In the genomic region with DNA sequence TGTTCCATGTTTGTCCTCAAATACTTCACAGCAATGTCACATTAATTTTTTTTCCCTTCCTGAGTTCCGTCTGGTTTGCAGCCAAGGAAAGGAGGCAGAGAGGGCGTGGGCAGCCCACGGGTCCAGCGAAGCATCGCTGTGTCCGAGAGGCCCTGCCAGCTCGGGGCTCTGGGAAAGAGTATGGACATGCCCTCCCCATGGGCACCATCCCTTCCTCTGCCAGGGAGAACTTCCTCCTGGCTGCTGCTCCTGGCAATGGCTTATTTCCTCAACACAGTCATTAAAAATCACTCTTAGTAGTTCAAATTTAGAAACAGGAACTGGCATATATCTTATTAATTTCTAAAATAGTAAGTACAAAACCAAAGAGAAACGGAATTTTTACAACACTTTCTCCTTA, we compare ENCODE assay signal across 22 cellular contexts.
DNase-seq lines count a peak whose midpoint lies in the region; ATAC-seq and TF ChIP-seq lines count a peak whose summit lies in the region.
"Had no signal": no experiment of that assay in that cellular context is flagged by ENCODE, and none has a peak within 500 bp of the region (broad histone marks: within the 10 kb centered on the region; RNA-seq: fewer than 3 reads in every experiment).

No MANE protein-coding gene starts in this region.

- H3K79me2 ChIP-seq in ACC112 (ENCODE audit: control insufficient read depth, insufficient read depth, low read length, unreplicated experiment): no peaks in the 10 kb centered on the region
- H3K79me2 ChIP-seq in smooth muscle cell (ENCODE audit: low read depth): no peaks in the 10 kb centered on the region

- TF ChIP-seq POLR2A in erythroblast (IDR thresholded peaks at IDR 0.05; ENCODE audit: low read length): no peak

- H3K4me1 ChIP-seq in ACC112 (ENCODE audit: control insufficient read depth, insufficient read depth, low read length, unreplicated experiment) (peaks cover 52% of the 10 kb centered on the region), neuronal stem cell (ENCODE audit: control insufficient read depth in 2 of 2, insufficient read depth in 1 of 2, low read depth in 1 of 2, low read length in 2 of 2) (no peaks in the 10 kb centered on the region), smooth muscle cell (ENCODE audit: low read depth) (no peaks in the 10 kb centered on the region)
- H3K4me1 ChIP-seq in CD8-positive, alpha-beta T cell (ENCODE audit: insufficient read depth, low read length): no peaks in the 10 kb centered on the region
- H3K4me1 ChIP-seq: colonic mucosa had no signal

- no peaks in the 10 kb centered on the region for H3K4me1 Mint-ChIP-seq in CD8-positive, alpha-beta T cell (ENCODE audit: low read depth)
- no peaks in the 10 kb centered on the region for H3K4me1 Mint-ChIP-seq in activated CD8-positive, alpha-beta T cell treated with anti-CD3 and anti-CD28 coated beads, Interleukin-2, amount 10 ng/mL, durations not matched to agents 7 days and 5 days (ENCODE audit: low read depth)
- H3K4me1 Mint-ChIP-seq: IgD-negative memory B cell, immature natural killer cell had no signal

- CTCF ChIA-PET in CD8-positive, alpha-beta T cell (lab: Charles Lee): no interaction called here
- CTCF ChIA-PET in activated CD8-positive, alpha-beta T cell treated with anti-CD3 and anti-CD28 coated beads, Interleukin-2, amount 10 ng/mL, durations not matched to agents 7 days and 5 days (lab: Charles Lee): no interaction called here

- intact Hi-C loops in CD8-positive, alpha-beta T cell (cut with DNase I, micrococcal nuclease): no loop called here

- no peak overlapping the region for H3K4me3 Mint-ChIP-seq in CD8-positive, alpha-beta T cell
- no peak overlapping the region for H3K4me3 Mint-ChIP-seq in activated CD8-positive, alpha-beta T cell treated with anti-CD3 and anti-CD28 coated beads, Interleukin-2, amount 10 ng/mL, durations not matched to agents 7 days and 5 days
- H3K4me3 Mint-ChIP-seq: GM23338; immature natural killer cell; stimulated activated naive B cell treated with anti-CD40 and anti-IgM and Interleukin-4, amounts not matched to agents 10 μg/mL and 1 μg/mL and 100 μg/mL, for 72 hours had no signal

- no peaks in the 10 kb centered on the region for H3K27me3 ChIP-seq in ACC112 (ENCODE audit: insufficient read depth, low read length)
- H3K27me3 ChIP-seq in CD8-positive, alpha-beta T cell (ENCODE audit: insufficient read depth, low read length): no peaks in the 10 kb centered on the region
- H3K27me3 ChIP-seq in neuronal stem cell (ENCODE audit: control insufficient read depth in 3 of 3, insufficient read depth in 3 of 3, low read depth in 1 of 3, low read length in 3 of 3): no peaks in the 10 kb centered on the region
- H3K27me3 ChIP-seq in smooth muscle cell (ENCODE audit: low read depth): no peaks in the 10 kb centered on the region
- H3K27me3 ChIP-seq: colonic mucosa, sigmoid colon had no signal

- H3K4me2 ChIP-seq in neuronal stem cell (ENCODE audit: insufficient read depth, low read length, poor library complexity, severe bottlenecking) (no peak overlapping the region), smooth muscle cell (no peak overlapping the region)
- H3K4me2 ChIP-seq: GM23338 had no signal

- no peak overlapping the region for H3K4ac ChIP-seq in neuronal stem cell (ENCODE audit: low read length)

- H2AK5ac ChIP-seq in neuronal stem cell (ENCODE audit: low read depth, low read length): no peak overlapping the region

- H2BK15ac ChIP-seq in neuronal stem cell (ENCODE audit: low read length): no peak overlapping the region

- H3K4me3 ChIP-seq in ACC112 (ENCODE audit: low read depth, low read length) (no peak overlapping the region), neuronal stem cell (ENCODE audit: low read length in 2 of 2) (no peak overlapping the region), smooth muscle cell (no peak overlapping the region)
- H3K4me3 ChIP-seq in CD8-positive, alpha-beta T cell (ENCODE audit: low read depth, low read length): no peak overlapping the region
- H3K4me3 ChIP-seq: colonic mucosa, GM23338, lung, sigmoid colon had no signal

- TF ChIP-seq CTCF in CD8-positive, alpha-beta T cell (IDR thresholded peaks at IDR 0.05): no peak
- TF ChIP-seq CTCF in VCaP (conservative IDR thresholded peaks at IDR 0.05) (no peak), smooth muscle cell (IDR thresholded peaks at IDR 0.05; ENCODE audit: borderline replicate concordance, insufficient read depth, poor library complexity, severe bottlenecking) (no peak)

- H4K91ac ChIP-seq in neuronal stem cell (ENCODE audit: low read depth, low read length, poor library complexity): no peak overlapping the region

- ATAC-seq in CD8-positive, alpha-beta T cell: no peak
- ATAC-seq in activated CD8-positive, alpha-beta T cell treated with anti-CD3 and anti-CD28 coated beads, Interleukin-2, amount 10 ng/mL, durations not matched to agents 7 days and 5 days: no peak
- no peak for ATAC-seq in GM19395 (IDR thresholded peaks at IDR 0.05; ENCODE audit: unreplicated experiment)
- ATAC-seq: activated CD4-positive, CD25-positive, alpha-beta regulatory T cell treated with anti-CD3 and anti-CD28 coated beads, Interleukin-2, amount 50 U/mL, for 24 hours; activated naive CD4-positive, alpha-beta T cell treated with anti-CD3 and anti-CD28 coated beads, Interleukin-2, amount 50 U/mL, for 72 hours; stimulated activated naive B cell treated with anti-CD40 and anti-IgM and Interleukin-4, amounts not matched to agents 10 μg/mL and 1 μg/mL and 100 μg/mL, for 72 hours had no signal

- H4K8ac ChIP-seq in neuronal stem cell (ENCODE audit: low read depth, low read length): no peak overlapping the region

- WGBS in neuronal stem cell (ENCODE audit: extremely low coverage in 2 of 2, insufficient read length in 2 of 2, insufficient replicate concordance in 1 of 2), 2 donors: no CpG with 5 or more reads among the region's 8 CpGs
- 87% methylated on average over 8 of the region's 8 CpGs for WGBS in smooth muscle cell (ENCODE audit: low lambda C conversion rate)

- H3K9ac ChIP-seq in neuronal stem cell (ENCODE audit: low read depth, low read length, poor library complexity) (no peak overlapping the region), smooth muscle cell (ENCODE audit: low read depth) (no peak overlapping the region)

- H3K14ac ChIP-seq in neuronal stem cell (ENCODE audit: low read length): no peak overlapping the region

- no peaks in the 10 kb centered on the region for H3K36me3 Mint-ChIP-seq in CD8-positive, alpha-beta T cell
- no peaks in the 10 kb centered on the region for H3K36me3 Mint-ChIP-seq in activated CD8-positive, alpha-beta T cell treated with anti-CD3 and anti-CD28 coated beads, Interleukin-2, amount 10 ng/mL, durations not matched to agents 7 days and 5 days (ENCODE audit: low read depth)
- H3K36me3 Mint-ChIP-seq: activated naive CD4-positive, alpha-beta T cell treated with anti-CD3 and anti-CD28 coated beads, Interleukin-2, amount 50 U/mL, for 72 hours; IgD-negative memory B cell; immature natural killer cell; stimulated activated naive B cell treated with anti-CD40 and anti-IgM and Interleukin-4, amounts not matched to agents 10 μg/mL and 1 μg/mL and 100 μg/mL, for 72 hours had no signal

- no peak overlapping the region for H2BK5ac ChIP-seq in neuronal stem cell (ENCODE audit: low read length)

- H3K79me1 ChIP-seq in neuronal stem cell (ENCODE audit: low read depth, low read length): no peaks in the 10 kb centered on the region

- H3K27ac ChIP-seq in ACC112 (ENCODE audit: low read depth, low read length) (peak overlapping the region; percentile 55), VCaP (peak overlapping the region; percentile 36), neuronal stem cell (replicated peaks; ENCODE audit: low read length) (no peak overlapping the region), smooth muscle cell (ENCODE audit: low read depth) (no peak overlapping the region)
- H3K27ac ChIP-seq in CD8-positive, alpha-beta T cell (ENCODE audit: low read depth, low read length): no peak overlapping the region
- H3K27ac ChIP-seq: colonic mucosa, sigmoid colon had no signal

- no peak for DNase-seq in CD8-positive, alpha-beta T cell
- DNase-seq in neuronal stem cell (ENCODE audit: low spot score) (no peak), erythroblast (lab: John Stamatoyannopoulos, UW) (no peak), smooth muscle cell (lab: John Stamatoyannopoulos, UW; ENCODE audit: unreplicated experiment) (no peak)
- DNase-seq in activated CD8-positive, alpha-beta T cell treated with anti-CD3 and anti-CD28 coated beads, Interleukin-2, amount 10 ng/mL, durations not matched to agents 7 days and 5 days: no peak
- DNase-seq: activated T-cell treated with anti-CD3 and anti-CD28 coated beads, Interleukin-2, amount 50 U/mL, for 48 hours; colonic mucosa; DMS79; immature natural killer cell; NCI-H82; sigmoid colon; stimulated activated CD4-positive, alpha-beta T cell treated with anti-CD3 and anti-CD28 coated beads, Interleukin-2, amount 100 ng/mL, for 24 hours; stimulated activated naive B cell treated with anti-CD40 and anti-IgM and Interleukin-4, amounts not matched to agents 10 μg/mL and 1 μg/mL and 100 μg/mL, for 72 hours; T-helper 9 cell had no signal

- no peak overlapping the region for H3K23ac ChIP-seq in neuronal stem cell (ENCODE audit: low read depth, low read length, poor library complexity)

- POLR2A ChIA-PET in CD8-positive, alpha-beta T cell (lab: Charles Lee): no interaction called here
- POLR2A ChIA-PET in activated CD8-positive, alpha-beta T cell treated with anti-CD3 and anti-CD28 coated beads, Interleukin-2, amount 10 ng/mL, durations not matched to agents 7 days and 5 days (lab: Charles Lee): no interaction called here

- peaks cover 2% of the 10 kb centered on the region for H3K27me3 Mint-ChIP-seq in CD8-positive, alpha-beta T cell (ENCODE audit: low read depth)
- H3K27me3 Mint-ChIP-seq in activated CD8-positive, alpha-beta T cell treated with anti-CD3 and anti-CD28 coated beads, Interleukin-2, amount 10 ng/mL, durations not matched to agents 7 days and 5 days (ENCODE audit: low read depth): peaks cover 13% of the 10 kb centered on the region

- no peaks in the 10 kb centered on the region for H3K9me3 ChIP-seq in CD8-positive, alpha-beta T cell (ENCODE audit: low read length)
- H3K9me3 ChIP-seq in neuronal stem cell (replicated peaks in 1 of 2; ENCODE audit: control insufficient read depth in 2 of 2, insufficient read depth in 1 of 2, low read depth in 1 of 2, low read length in 2 of 2) (no peaks in the 10 kb centered on the region), smooth muscle cell (replicated peaks; ENCODE audit: low read depth) (no peaks in the 10 kb centered on the region)
- H3K9me3 ChIP-seq: colonic mucosa, sigmoid colon had no signal

- H3K18ac ChIP-seq in neuronal stem cell (ENCODE audit: low read length): peak overlapping the region; percentile 61

- H3K36me3 ChIP-seq in ACC112 (ENCODE audit: insufficient read depth, low read length): no peaks in the 10 kb centered on the region
- H3K36me3 ChIP-seq in CD8-positive, alpha-beta T cell (ENCODE audit: insufficient read depth, low read length): no peaks in the 10 kb centered on the region
- no peaks in the 10 kb centered on the region for H3K36me3 ChIP-seq in neuronal stem cell (replicated peaks in 1 of 2; ENCODE audit: control insufficient read depth in 2 of 2, insufficient read depth in 2 of 2, low read length in 2 of 2)
- H3K36me3 ChIP-seq in smooth muscle cell (ENCODE audit: low read depth): no peaks in the 10 kb centered on the region
- H3K36me3 ChIP-seq: colonic mucosa, sigmoid colon had no signal

- no peaks in the 10 kb centered on the region for H3K9me3 Mint-ChIP-seq in CD8-positive, alpha-beta T cell
- no peaks in the 10 kb centered on the region for H3K9me3 Mint-ChIP-seq in activated CD8-positive, alpha-beta T cell treated with anti-CD3 and anti-CD28 coated beads, Interleukin-2, amount 10 ng/mL, durations not matched to agents 7 days and 5 days (ENCODE audit: insufficient read depth)
- H3K9me3 Mint-ChIP-seq: activated naive CD4-positive, alpha-beta T cell treated with anti-CD3 and anti-CD28 coated beads, Interleukin-2, amount 50 U/mL, for 72 hours; immature natural killer cell; stimulated activated naive B cell treated with anti-CD40 and anti-IgM and Interleukin-4, amounts not matched to agents 10 μg/mL and 1 μg/mL and 100 μg/mL, for 72 hours had no signal

- H3F3A ChIP-seq in smooth muscle cell (ENCODE audit: low read depth): no peaks in the 10 kb centered on the region

- peak overlapping the region; percentile 32 for H3K27ac Mint-ChIP-seq in CD8-positive, alpha-beta T cell
- H3K27ac Mint-ChIP-seq in activated CD8-positive, alpha-beta T cell treated with anti-CD3 and anti-CD28 coated beads, Interleukin-2, amount 10 ng/mL, durations not matched to agents 7 days and 5 days: no peak overlapping the region
- H3K27ac Mint-ChIP-seq: activated naive CD4-positive, alpha-beta T cell treated with anti-CD3 and anti-CD28 coated beads, Interleukin-2, amount 50 U/mL, for 72 hours; GM23338; IgD-negative memory B cell; immature natural killer cell; stimulated activated naive B cell treated with anti-CD40 and anti-IgM and Interleukin-4, amounts not matched to agents 10 μg/mL and 1 μg/mL and 100 μg/mL, for 72 hours had no signal

- no peak overlapping the region for H2BK120ac ChIP-seq in neuronal stem cell (ENCODE audit: low read depth, low read length)

- H4K20me1 ChIP-seq in smooth muscle cell (ENCODE audit: low read depth): no peaks in the 10 kb centered on the region

- no peak overlapping the region for H2BK12ac ChIP-seq in neuronal stem cell (ENCODE audit: low read length)

- peak overlapping the region; percentile 0 for H2AFZ ChIP-seq in ACC112 (ENCODE audit: low read length, unreplicated experiment)
- no peak overlapping the region for H2AFZ ChIP-seq in neuronal stem cell (ENCODE audit: low read length)
- H2AFZ ChIP-seq in smooth muscle cell (ENCODE audit: low read depth): no peak overlapping the region

Comparison
In these comparisons a context has a peak if more than half of its experiments do, and no peak if none do; other contexts are left out.
1. H3K27ac ChIP-seq: peak in ACC112 (single experiment) and VCaP (single experiment); none in CD8-positive, alpha-beta T cell (single experiment), neuronal stem cell (single experiment) and smooth muscle cell (single experiment).